8 cellular contexts compared by ENCODE assay signal in the genomic region with DNA sequence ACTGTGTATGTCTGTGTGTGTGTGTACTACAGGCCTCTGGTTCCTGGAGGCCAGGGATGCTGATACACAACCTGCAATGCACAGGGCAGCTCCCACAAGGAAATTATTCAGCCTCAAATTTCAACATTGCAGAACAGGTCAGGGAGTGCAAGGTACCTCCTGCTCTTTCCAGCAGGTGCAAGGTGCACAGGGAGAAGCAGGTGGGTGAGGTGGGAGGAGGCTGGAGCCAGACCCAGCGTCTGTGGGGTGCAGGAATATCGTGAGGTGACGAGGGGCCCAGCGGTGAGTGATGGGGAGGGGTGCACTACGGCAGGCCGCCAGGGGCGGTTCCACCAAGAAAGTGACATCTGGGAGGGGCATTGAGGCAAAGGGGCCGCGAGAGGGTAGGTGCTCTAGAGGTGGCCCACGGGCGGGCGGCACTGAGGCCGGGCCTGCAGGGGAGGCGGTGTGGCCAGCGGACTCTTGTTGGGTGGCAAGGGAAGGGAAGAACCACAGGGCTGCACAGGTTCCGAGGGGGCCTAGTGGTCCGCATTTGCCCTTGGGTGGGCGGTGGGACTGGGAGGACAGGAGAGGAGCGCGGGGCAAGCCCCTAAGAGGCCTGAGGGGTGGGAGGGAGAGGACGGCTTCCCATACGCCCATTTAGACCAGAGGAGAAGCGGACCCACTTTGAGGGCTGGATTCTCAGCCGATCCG. TPM values are rescaled to one million over a fixed set of nuclear protein-coding genes. Genes with fewer than 3 reads are reported as not detected.
A peak's percentile ranks its signal among the peaks of the same experiment; 100 is the strongest.
DNase-seq lines count a peak whose midpoint lies in the region; ATAC-seq and TF ChIP-seq lines count a peak whose summit lies in the region.

No MANE protein-coding gene starts in this region.

- no peaks in the 10 kb centered on the region for H3K36me3 Mint-ChIP-seq in activated naive CD4-positive, alpha-beta T cell treated with anti-CD3 and anti-CD28 coated beads, Interleukin-2, amount 50 U/mL, for 24 hours
- H3K36me3 Mint-ChIP-seq in brain (no peaks in the 10 kb centered on the region), memory B cell (no peaks in the 10 kb centered on the region), type B pancreatic cell (no peaks in the 10 kb centered on the region)

- no peak for TF ChIP-seq CTCF in brain (conservative IDR thresholded peaks at IDR 0.05)
- no peak for TF ChIP-seq CTCF in type B pancreatic cell (conservative IDR thresholded peaks at IDR 0.05)

- no peak for ATAC-seq in memory B cell (ENCODE audit: low read depth)
- no peak for ATAC-seq in HG03159 (IDR thresholded peaks at IDR 0.05; ENCODE audit: unreplicated experiment)
- no peak for ATAC-seq in HG02981 (IDR thresholded peaks at IDR 0.05; ENCODE audit: unreplicated experiment)

- peak overlapping the region; percentile 30 for H3K27ac Mint-ChIP-seq in activated naive CD4-positive, alpha-beta T cell treated with anti-CD3 and anti-CD28 coated beads, Interleukin-2, amount 50 U/mL, for 24 hours
- H3K27ac Mint-ChIP-seq in brain (peak overlapping the region in 2 of 5 experiments; percentile 2 to 8), memory B cell (peak overlapping the region; percentile 56), type B pancreatic cell (peak overlapping the region; percentile 71)

- no peaks in the 10 kb centered on the region for H3K4me1 Mint-ChIP-seq in activated naive CD4-positive, alpha-beta T cell treated with anti-CD3 and anti-CD28 coated beads, Interleukin-2, amount 50 U/mL, for 24 hours
- H3K4me1 Mint-ChIP-seq in brain: peaks cover 16% of the 10 kb centered on the region
- peaks cover 7% of the 10 kb centered on the region for H3K4me1 Mint-ChIP-seq in memory B cell
- peaks cover 5% of the 10 kb centered on the region for H3K4me1 Mint-ChIP-seq in type B pancreatic cell (ENCODE audit: unreplicated experiment)

- H3K27me3 Mint-ChIP-seq in activated naive CD4-positive, alpha-beta T cell treated with anti-CD3 and anti-CD28 coated beads, Interleukin-2, amount 50 U/mL, for 24 hours: peaks cover 2% of the 10 kb centered on the region
- peaks cover 33% of the 10 kb centered on the region for H3K27me3 Mint-ChIP-seq in brain
- H3K27me3 Mint-ChIP-seq in memory B cell: no peaks in the 10 kb centered on the region
- H3K27me3 Mint-ChIP-seq in type B pancreatic cell: peaks cover 49% of the 10 kb centered on the region

- no peak for DNase-seq in activated naive CD4-positive, alpha-beta T cell treated with anti-CD3 and anti-CD28 coated beads, Interleukin-2, amount 50 U/mL, for 16 hours
- DNase-seq in memory B cell (ENCODE audit: low spot score in 2 of 2): no peak
- no peak for DNase-seq in type B pancreatic cell (ENCODE audit: extremely low spot score, unreplicated experiment)
- DNase-seq in NCI-H128 (lab: John Stamatoyannopoulos, UW; ENCODE audit: unreplicated experiment): no peak

- H3K4me3 Mint-ChIP-seq in activated naive CD4-positive, alpha-beta T cell treated with anti-CD3 and anti-CD28 coated beads, Interleukin-2, amount 50 U/mL, for 24 hours: peak overlapping the region; percentile 82
- H3K4me3 Mint-ChIP-seq in brain: peak overlapping the region; percentile 63 to 83 (median 76)
- peak overlapping the region; percentile 86 for H3K4me3 Mint-ChIP-seq in memory B cell
- peak overlapping the region; percentile 83 for H3K4me3 Mint-ChIP-seq in type B pancreatic cell

- H3K9me3 Mint-ChIP-seq in activated naive CD4-positive, alpha-beta T cell treated with anti-CD3 and anti-CD28 coated beads, Interleukin-2, amount 50 U/mL, for 24 hours: no peaks in the 10 kb centered on the region
- H3K9me3 Mint-ChIP-seq in brain (peaks cover 0 to 3% (median 0%) of the 10 kb centered on the region in 5 experiments), memory B cell (no peaks in the 10 kb centered on the region), type B pancreatic cell (no peaks in the 10 kb centered on the region)

RNA-seq across cellular contexts. Expression of a gene that starts 21.6 kb away (rescaled TPM):
- 119 TPM for polyA plus RNA-seq in brain (ENCODE audit: insufficient read depth, low read depth, low replicate concordance)
- 35.9 and 46.6 TPM in 2 replicates for total RNA-seq in type B pancreatic cell (ENCODE audit: low replicate concordance)

RNA-seq across cellular contexts. Expression of a gene that starts 30.1 kb away (rescaled TPM):
- polyA plus RNA-seq in brain (ENCODE audit: insufficient read depth, low read depth, low replicate concordance): 21.3 TPM
- total RNA-seq in type B pancreatic cell (ENCODE audit: low replicate concordance): 9.0 and 12.8 TPM in 2 replicates
